ENCODE assay signal across 8 cellular contexts in genomic region chr4:14178421-14178820, GRCh38.
DNase-seq lines count a peak whose midpoint lies in the region; ATAC-seq, FAIRE-seq and TF ChIP-seq lines count a peak whose summit lies in the region.

No MANE protein-coding gene starts in this region.

- H3K9me3 Mint-ChIP-seq in astrocyte (ENCODE audit: unreplicated experiment) = peaks cover 2% of the 10 kb centered on the region

- H3K36me3 ChIP-seq in astrocyte (ENCODE audit: insufficient read depth, low read length) (no peaks in the 10 kb centered on the region), small intestine (ENCODE audit: control insufficient read depth in 2 of 2, insufficient read depth in 2 of 2, low read length in 2 of 2) (no peaks in the 10 kb centered on the region)

- no peak overlapping the region for H3K27ac Mint-ChIP-seq in astrocyte (ENCODE audit: unreplicated experiment)

- peak overlapping the region; percentile 32 for H3K4me2 ChIP-seq in astrocyte (ENCODE audit: low read length)

- no peak overlapping the region for H3K9ac ChIP-seq in astrocyte (ENCODE audit: low read length)

- no peaks in the 10 kb centered on the region for H3K9me3 ChIP-seq in astrocyte (ENCODE audit: insufficient read depth, low read depth, low read length)
- no peaks in the 10 kb centered on the region for H3K9me3 ChIP-seq in small intestine (ENCODE audit: control insufficient read depth, low read depth)

- WGBS in small intestine, 3 donors = 3 to 10% (median 10%) methylated on average over 1 of the region's 1 CpG

- ATAC-seq in GM19467 (IDR thresholded peaks at IDR 0.05; ENCODE audit: unreplicated experiment) (peak; percentile 71), HG03457 (IDR thresholded peaks at IDR 0.05; ENCODE audit: unreplicated experiment) (peak; percentile 49)

- intact Hi-C loops in posterior vena cava (cut with DNase I) = no loop called here

- H3K4me3 Mint-ChIP-seq in astrocyte (ENCODE audit: unreplicated experiment) = no peak overlapping the region

- no peak overlapping the region for H2AFZ ChIP-seq in astrocyte (ENCODE audit: low read depth, low read length)

- FAIRE-seq in astrocyte (lab: Jason Lieb, UNC) = no peak
- no peak for FAIRE-seq in small intestine (lab: Jason Lieb, UNC)

- H4K20me1 ChIP-seq in astrocyte (ENCODE audit: insufficient read depth, low read length) = no peaks in the 10 kb centered on the region

- H3K4me1 Mint-ChIP-seq in astrocyte (ENCODE audit: low read depth, unreplicated experiment) = peaks cover 18% of the 10 kb centered on the region

- H3K4me3 ChIP-seq in astrocyte (ENCODE audit: insufficient read depth, low read depth, low read length) (no peak overlapping the region), small intestine (ENCODE audit: low read depth in 1 of 2, low read length in 2 of 2) (no peak overlapping the region)

- no peaks in the 10 kb centered on the region for H3K79me2 ChIP-seq in astrocyte (ENCODE audit: insufficient read depth, low read length)

- H3K36me3 Mint-ChIP-seq in astrocyte (ENCODE audit: low read depth, unreplicated experiment) = no peaks in the 10 kb centered on the region

- no peaks in the 10 kb centered on the region for H3K27me3 ChIP-seq in astrocyte (ENCODE audit: insufficient read depth, low read length)
- no peaks in the 10 kb centered on the region for H3K27me3 ChIP-seq in small intestine (ENCODE audit: control insufficient read depth in 2 of 2, insufficient read depth in 2 of 2, low read length in 2 of 2)

- DNase-seq in CMK (ENCODE audit: low read depth) = peak; percentile 4
- DNase-seq in astrocyte (ENCODE audit: low read depth) = peak; percentile 14
- peak; percentile 59 for DNase-seq in small intestine
- DNase-seq in NCI-H2171 treated with DMSO at 0.1 percent for 48 hours (lab: John Stamatoyannopoulos, UW) = no peak
- DNase-seq in posterior vena cava (ENCODE audit: low spot score) = no peak
- DNase-seq in GM10266 (ENCODE audit: extremely low spot score) = no peak

- peaks cover 15% of the 10 kb centered on the region for H3K27me3 Mint-ChIP-seq in astrocyte (ENCODE audit: low read depth, unreplicated experiment)

- H3K4me1 ChIP-seq in astrocyte (ENCODE audit: insufficient read depth, low read length) = peaks cover 14% of the 10 kb centered on the region
- H3K4me1 ChIP-seq in small intestine (ENCODE audit: control insufficient read depth in 2 of 2, insufficient read depth in 1 of 2, low read depth in 1 of 2, low read length in 1 of 2) = peaks cover 0 to 13% of the 10 kb centered on the region in 2 donors

- no peak for TF ChIP-seq CTCF in astrocyte (IDR thresholded peaks at IDR 0.05; ENCODE audit: insufficient read depth, low read depth, low read length)
- TF ChIP-seq CTCF in GM10266 (IDR thresholded peaks at IDR 0.05; ENCODE audit: control insufficient read depth, insufficient read depth, low read depth, missing control alignments) = no peak

- H3K27ac ChIP-seq in astrocyte (ENCODE audit: low read depth, low read length) (no peak overlapping the region), small intestine (ENCODE audit: low read depth in 1 of 2, low read length in 1 of 2) (no peak overlapping the region)

Comparison
In these comparisons a context has a peak if more than half of its experiments do, and no peak if none do; other contexts are left out.
1. DNase-seq: peak in CMK (single experiment), astrocyte (single experiment) and small intestine (single experiment); none in NCI-H2171 treated with DMSO at 0.1 percent for 48 hours (single experiment), posterior vena cava (single experiment) and GM10266 (single experiment).